ENCODE assay signal across 11 cellular contexts in the genomic region with DNA sequence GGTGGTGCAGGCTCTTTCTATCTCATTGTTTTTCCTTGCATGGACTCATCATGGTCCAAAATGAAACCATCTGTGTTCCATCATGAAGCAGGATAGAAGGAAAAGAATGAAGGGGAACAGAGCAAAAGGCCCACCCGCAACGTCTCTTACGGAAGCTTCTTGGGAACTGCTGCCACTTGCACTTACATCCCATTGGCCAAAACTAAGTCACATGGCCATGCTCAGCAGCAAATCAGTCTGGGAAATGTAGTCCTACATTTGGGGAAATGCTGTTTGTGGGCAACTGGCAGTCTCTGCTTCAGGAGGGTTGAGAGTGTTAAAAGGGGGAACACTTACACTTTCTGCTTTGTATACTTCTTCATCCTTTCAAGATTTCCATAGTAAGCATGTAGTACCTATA.
DNase-seq lines count a peak whose midpoint lies in the region; ATAC-seq and TF ChIP-seq lines count a peak whose summit lies in the region.
"Had no signal": no experiment of that assay in that cellular context is flagged by ENCODE, and none has a peak within 500 bp of the region (broad histone marks: within the 10 kb centered on the region; RNA-seq: fewer than 3 reads in every experiment).

No MANE protein-coding gene starts in this region.

- no peaks in the 10 kb centered on the region for H3K36me3 ChIP-seq in ovary
- H3K36me3 ChIP-seq: gastrocnemius medialis, stomach had no signal

- no peaks in the 10 kb centered on the region for H3K4me1 ChIP-seq in ovary (ENCODE audit: insufficient read depth)
- H3K4me1 ChIP-seq: gastrocnemius medialis, stomach had no signal

- H3K9me3 Mint-ChIP-seq in T-helper 2 cell treated with Interferon-gamma antibody and Interleukin-4, amounts not matched to agents 5 μg/mL and 100 μg/mL, for 36 hours = no peaks in the 10 kb centered on the region
- H3K9me3 Mint-ChIP-seq: activated naive CD4-positive, alpha-beta T cell treated with anti-CD3 and anti-CD28 coated beads, Interleukin-2, amount 10 ng/mL, durations not matched to agents 7 days and 5 days had no signal

- TF ChIP-seq CTCF in choroid plexus epithelial cell (conservative IDR thresholded peaks at IDR 0.05; ENCODE audit: low read depth, low read length) (no peak), ovary (IDR thresholded peaks at IDR 0.05) (no peak)

- peak; percentile 52 for ATAC-seq in GM19035 (IDR thresholded peaks at IDR 0.05; ENCODE audit: unreplicated experiment)

- no peak overlapping the region for H3K27ac ChIP-seq in ovary
- H3K27ac ChIP-seq: gastrocnemius medialis, stomach had no signal

- H3K27ac Mint-ChIP-seq in T-helper 2 cell treated with Interferon-gamma antibody and Interleukin-4, amounts not matched to agents 5 μg/mL and 100 μg/mL, for 36 hours = no peak overlapping the region
- H3K27ac Mint-ChIP-seq: activated naive CD4-positive, alpha-beta T cell treated with anti-CD3 and anti-CD28 coated beads, Interleukin-2, amount 10 ng/mL, durations not matched to agents 7 days and 5 days had no signal

- TF ChIP-seq POLR2A in ovary (IDR thresholded peaks at IDR 0.05) = no peak

- H3K4me3 ChIP-seq in choroid plexus epithelial cell (ENCODE audit: low read depth, low read length) (no peak overlapping the region), ovary (no peak overlapping the region)
- H3K4me3 ChIP-seq: stomach had no signal

- H3K27me3 ChIP-seq in ovary = no peaks in the 10 kb centered on the region

- H3K4me1 Mint-ChIP-seq in T-helper 2 cell treated with Interferon-gamma antibody and Interleukin-4, amounts not matched to agents 5 μg/mL and 100 μg/mL, for 36 hours (ENCODE audit: low read depth) = no peaks in the 10 kb centered on the region
- H3K4me1 Mint-ChIP-seq: activated naive CD4-positive, alpha-beta T cell treated with anti-CD3 and anti-CD28 coated beads, Interleukin-2, amount 10 ng/mL, durations not matched to agents 7 days and 5 days had no signal

- no peak overlapping the region for H3K4me3 Mint-ChIP-seq in T-helper 2 cell treated with Interferon-gamma antibody and Interleukin-4, amounts not matched to agents 5 μg/mL and 100 μg/mL, for 36 hours
- H3K4me3 Mint-ChIP-seq: activated naive CD4-positive, alpha-beta T cell treated with anti-CD3 and anti-CD28 coated beads, Interleukin-2, amount 10 ng/mL, durations not matched to agents 7 days and 5 days had no signal

- WGBS in ovary, 3 donors = 25 to 37% (median 30%) methylated on average over 3 of the region's 3 CpGs

- no peak for TF ChIP-seq EP300 in ovary (IDR thresholded peaks at IDR 0.05)

- H3K27me3 Mint-ChIP-seq in T-helper 2 cell treated with Interferon-gamma antibody and Interleukin-4, amounts not matched to agents 5 μg/mL and 100 μg/mL, for 36 hours (ENCODE audit: low read depth) = peaks cover 13% of the 10 kb centered on the region

- no peaks in the 10 kb centered on the region for H3K36me3 Mint-ChIP-seq in T-helper 2 cell treated with Interferon-gamma antibody and Interleukin-4, amounts not matched to agents 5 μg/mL and 100 μg/mL, for 36 hours (ENCODE audit: low read depth)
- H3K36me3 Mint-ChIP-seq: activated naive CD4-positive, alpha-beta T cell treated with anti-CD3 and anti-CD28 coated beads, Interleukin-2, amount 10 ng/mL, durations not matched to agents 7 days and 5 days had no signal

- no peaks in the 10 kb centered on the region for H3K9me3 ChIP-seq in ovary
- H3K9me3 ChIP-seq: gastrocnemius medialis, stomach had no signal

- DNase-seq in AG08395 (ENCODE audit: low spot score) = peak; percentile 35
- DNase-seq in Kasumi-1 (lab: John Stamatoyannopoulos, UW) = peak; percentile 82 to 83
- peak; percentile 12 for DNase-seq in choroid plexus epithelial cell (ENCODE audit: low read depth)
- DNase-seq in ovary = no peak
- DNase-seq in NCI-H345 (lab: John Stamatoyannopoulos, UW) = no peak
- no peak for DNase-seq in stimulated activated CD4-positive, alpha-beta T cell treated with anti-CD3 and anti-CD28 coated beads, Interleukin-4, amount 100 ng/mL, for 4 hours
- no peak for DNase-seq in T-helper 2 cell treated with Interferon-gamma antibody and Interleukin-4, amounts not matched to agents 5 μg/mL and 100 μg/mL, for 36 hours (ENCODE audit: low spot score)
- DNase-seq: activated naive CD4-positive, alpha-beta T cell treated with anti-CD3 and anti-CD28 coated beads, Interleukin-2, amount 10 ng/mL, durations not matched to agents 7 days and 5 days; gastrocnemius medialis; stomach had no signal

- intact Hi-C loops in ovary (cut with DNase I) = no loop called here

Comparison
In these comparisons a context has a peak if more than half of its experiments do, and no peak if none do; other contexts are left out.
1. DNase-seq: peak in AG08395 (single experiment), Kasumi-1 (2 of 2) and choroid plexus epithelial cell (single experiment); none in ovary (0 of 5), NCI-H345 (single experiment), stimulated activated CD4-positive, alpha-beta T cell treated with anti-CD3 and anti-CD28 coated beads, Interleukin-4, amount 100 ng/mL, for 4 hours (0 of 2) and T-helper 2 cell treated with Interferon-gamma antibody and Interleukin-4, amounts not matched to agents 5 μg/mL and 100 μg/mL, for 36 hours (single experiment).